In genomic region chr11:90134420-90135003, GRCh38 we compare ENCODE assay signal across 8 cellular contexts. TPM values are rescaled to one million over a fixed set of nuclear protein-coding genes. Genes with fewer than 3 reads are reported as not detected.
DNase-seq lines count a peak whose midpoint lies in the region; ATAC-seq and TF ChIP-seq lines count a peak whose summit lies in the region.

Gene NAALAD2 (plus strand): TSS chr11:90134663. CDS start chr11:90134759, 96 bp downstream.

- TF ChIP-seq POLR2A in spleen (IDR thresholded peaks at IDR 0.05) = no peak

- no peaks in the 10 kb centered on the region for H3K27me3 ChIP-seq in MM.1S (replicated peaks; ENCODE audit: insufficient read depth, low read length)
- peaks cover 0 to 22% (median 3%) of the 10 kb centered on the region in 7 donors for H3K27me3 ChIP-seq in spleen (replicated peaks in 1 of 7)

- H2AFZ ChIP-seq in MM.1S (ENCODE audit: low read length) = peak within 1 kb of the TSS; percentile 77

- H3K4me1 ChIP-seq in MM.1S (ENCODE audit: low read length) (no peaks in the 10 kb centered on the region; the same call in 1 of the 2 replicates), spleen (peaks cover 0 to 26% (median 0%) of the 10 kb centered on the region in 6 donors)

- ATAC-seq in GM21447 (IDR thresholded peaks at IDR 0.05; ENCODE audit: unreplicated experiment) = peak; percentile 86

- WGBS in spleen, 5 donors = 1 to 4% (median 2%) methylated on average over 23 to 26 of the region's 26 CpGs

- intact Hi-C loops in spleen (cut with DNase I; ENCODE audit: low total_unique reads) = no loop called here

- H3K79me2 ChIP-seq in MM.1S (ENCODE audit: low read length) = no peaks in the 10 kb centered on the region

- H3K9me2 ChIP-seq in MM.1S (replicated peaks; ENCODE audit: insufficient read depth, low read length) = no peaks in the 10 kb centered on the region

- no peaks in the 10 kb centered on the region for H4K20me1 ChIP-seq in MM.1S (ENCODE audit: insufficient read depth, low read length)

- no peaks in the 10 kb centered on the region for H3F3A ChIP-seq in MM.1S (ENCODE audit: insufficient read depth, low read length)

- no peak for TF ChIP-seq CTCF in MM.1S (IDR thresholded peaks at IDR 0.05; ENCODE audit: low read length)
- TF ChIP-seq CTCF in spleen (IDR thresholded peaks at IDR 0.05 in 8 of 11, conservative IDR thresholded peaks at IDR 0.05 in 3 of 11) = no peak

- H3K9me3 ChIP-seq in MM.1S (replicated peaks; ENCODE audit: insufficient read depth, low read length) (no peaks in the 10 kb centered on the region), spleen (no peaks in the 10 kb centered on the region)

- H3K27ac ChIP-seq in MM.1S (ENCODE audit: low read length) (no peak within 1 kb of the TSS), caudate nucleus (ENCODE audit: low read depth, low read length) (peak within 1 kb of the TSS; percentile 64), spleen (peak within 1 kb of the TSS in 6 of 8 donors; percentile 10 to 61 (median 38))

- H3K4me3 ChIP-seq in MM.1S (ENCODE audit: low read length) (peak within 1 kb of the TSS; percentile 56), spleen (peak within 1 kb of the TSS; percentile 12 to 70 (median 44))

- H3K36me3 ChIP-seq in MM.1S (replicated peaks; ENCODE audit: insufficient read depth, low read length) = no peaks in the 10 kb centered on the region
- H3K36me3 ChIP-seq in spleen = no peaks in the 10 kb centered on the region

- H3K4me2 ChIP-seq in MM.1S (ENCODE audit: low read depth, low read length) = peak within 1 kb of the TSS; percentile 53

- no peak within 1 kb of the TSS; the same call in 1 of the 2 replicates for H3K9ac ChIP-seq in MM.1S (ENCODE audit: low read length)

- DNase-seq in DMS53 treated with DMSO at 0.1 percent for 48 hours (lab: John Stamatoyannopoulos, UW; ENCODE audit: unreplicated experiment) = peak; percentile 46
- peak; percentile 42 for DNase-seq in MM.1S
- peak in 56 of 61 donors; percentile 3 to 78 (median 46) for DNase-seq in caudate nucleus (lab: John Stamatoyannopoulos, UW)
- DNase-seq in islet precursor cell = peak; percentile 81
- DNase-seq in spleen = peak; percentile 74
- no peak for DNase-seq in NCI-H1694 (lab: John Stamatoyannopoulos, UW)
- no peak for DNase-seq in NCI-H2171 (lab: John Stamatoyannopoulos, UW)

RNA-seq across cellular contexts. Expression of gene NAALAD2, which starts in this region (rescaled TPM):
- total RNA-seq in spleen = 10 to 100 TPM in 2 of 7 donors, 1 to 10 TPM in 5; 3.0 to 12.3 (median 5.4) TPM
- 1 to 10 TPM in 2 of 3 donors, under 1 TPM in 1; 0.67 to 1.2 (median 1.2) TPM for polyA plus RNA-seq in spleen

Comparison
In these comparisons a context has a peak if more than half of its experiments do, and no peak if none do; other contexts are left out.
1. DNase-seq: peak in DMS53 treated with DMSO at 0.1 percent for 48 hours (single experiment), MM.1S (single experiment), caudate nucleus (56 of 61), islet precursor cell (single experiment) and spleen (single experiment); none in NCI-H1694 (single experiment) and NCI-H2171 (single experiment).